Comparison of ENCODE assay signal across 18 cellular contexts in the genomic region with DNA sequence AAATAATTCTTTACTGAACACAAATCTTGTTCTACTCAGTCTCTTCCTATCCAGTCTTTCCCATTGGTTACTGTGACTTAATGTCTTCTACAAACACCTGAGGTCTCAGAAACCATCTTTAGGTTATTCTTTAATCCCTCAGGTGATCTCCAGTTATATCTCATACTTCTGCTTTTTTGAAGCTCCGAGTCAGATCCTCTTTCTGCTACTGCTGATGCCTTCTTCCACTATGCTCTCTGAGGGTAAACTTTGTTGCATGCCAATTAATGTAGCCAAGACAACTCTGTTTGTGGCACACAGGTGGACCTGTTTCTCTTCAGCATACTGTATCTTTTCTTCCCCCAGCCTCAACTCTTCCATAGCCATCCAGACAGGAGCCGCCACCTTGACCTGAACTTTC.
DNase-seq lines count a peak whose midpoint lies in the region; ATAC-seq and TF ChIP-seq lines count a peak whose summit lies in the region.
"Had no signal": no experiment of that assay in that cellular context is flagged by ENCODE, and none has a peak within 500 bp of the region (broad histone marks: within the 10 kb centered on the region; RNA-seq: fewer than 3 reads in every experiment).

No MANE protein-coding gene starts in this region.

- H3K9ac ChIP-seq in OCI-LY3 (ENCODE audit: low read length), result no peak overlapping the region
- H3K9ac ChIP-seq: BLaER1 treated with 17β-estradiol and CSF1 and Interleukin-3, amounts not matched to agents 10 nM and 100 nM had no signal

- H3K9me3 ChIP-seq in OCI-LY3 (ENCODE audit: insufficient read depth, low read length), result no peaks in the 10 kb centered on the region
- H3K9me3 ChIP-seq: A549; BLaER1 treated with 17β-estradiol and CSF1 and Interleukin-3, amounts not matched to agents 10 nM and 100 nM; Caco-2 had no signal

- peak overlapping the region; percentile 61 for H3K27ac ChIP-seq in OCI-LY3 (ENCODE audit: low read length)
- H3K27ac ChIP-seq: 22Rv1; A549; BLaER1 treated with 17β-estradiol and CSF1 and Interleukin-3, amounts not matched to agents 10 nM and 100 nM; C4-2B had no signal

- no peaks in the 10 kb centered on the region for H3K36me3 ChIP-seq in OCI-LY3 (replicated peaks; ENCODE audit: low read depth, low read length)
- H3K36me3 ChIP-seq: BLaER1 treated with 17β-estradiol and CSF1 and Interleukin-3, amounts not matched to agents 10 nM and 100 nM had no signal

- no peaks in the 10 kb centered on the region for H3K27me3 ChIP-seq in OCI-LY3 (ENCODE audit: low read depth, low read length)
- H3K27me3 ChIP-seq: BLaER1 treated with 17β-estradiol and CSF1 and Interleukin-3, amounts not matched to agents 10 nM and 100 nM had no signal

- peak overlapping the region; percentile 6; the same call in 1 of the 2 replicates for H3K4me3 ChIP-seq in OCI-LY3 (ENCODE audit: low read length)
- H3K4me3 ChIP-seq: A549; BLaER1 treated with 17β-estradiol and CSF1 and Interleukin-3, amounts not matched to agents 10 nM and 100 nM had no signal

- ATAC-seq in stimulated activated naive B cell treated with anti-CD40 and anti-IgM and Interleukin-4, amounts not matched to agents 10 μg/mL and 1 μg/mL and 100 μg/mL, for 72 hours (replicated peaks), result peak; percentile 61 to 64
- ATAC-seq in HG02798 (IDR thresholded peaks at IDR 0.05; ENCODE audit: poor library complexity, unreplicated experiment), result no peak
- ATAC-seq: A549; CD8-positive, alpha-beta T cell had no signal

- no peaks in the 10 kb centered on the region for H3K36me3 Mint-ChIP-seq in stimulated activated naive B cell treated with anti-CD40 and anti-IgM and Interleukin-4, amounts not matched to agents 10 μg/mL and 1 μg/mL and 100 μg/mL, for 72 hours
- H3K36me3 Mint-ChIP-seq: CD8-positive, alpha-beta T cell had no signal

- no peaks in the 10 kb centered on the region for H3K79me2 ChIP-seq in OCI-LY3 (ENCODE audit: low read length)

- no peak overlapping the region for H3K4me3 Mint-ChIP-seq in stimulated activated naive B cell treated with anti-CD40 and anti-IgM and Interleukin-4, amounts not matched to agents 10 μg/mL and 1 μg/mL and 100 μg/mL, for 72 hours
- H3K4me3 Mint-ChIP-seq: B cell; CD4-positive, alpha-beta T cell; CD8-positive, alpha-beta T cell had no signal

- TF ChIP-seq CTCF in OCI-LY3 (IDR thresholded peaks at IDR 0.05; ENCODE audit: low read depth, low read length), result no peak

- peaks cover 0 to 2% of the 10 kb centered on the region in 2 donors for H3K9me3 Mint-ChIP-seq in stimulated activated naive B cell treated with anti-CD40 and anti-IgM and Interleukin-4, amounts not matched to agents 10 μg/mL and 1 μg/mL and 100 μg/mL, for 72 hours
- H3K9me3 Mint-ChIP-seq: CD4-positive, alpha-beta T cell; CD8-positive, alpha-beta T cell had no signal

- H3K27ac Mint-ChIP-seq in stimulated activated naive B cell treated with anti-CD40 and anti-IgM and Interleukin-4, amounts not matched to agents 10 μg/mL and 1 μg/mL and 100 μg/mL, for 72 hours, result no peak overlapping the region
- H3K27ac Mint-ChIP-seq: B cell; CD4-positive, alpha-beta T cell; CD8-positive, alpha-beta T cell had no signal

- DNase-seq in NOMO-1 treated with DMSO at 0.1 percent for 48 hours (lab: John Stamatoyannopoulos, UW; ENCODE audit: unreplicated experiment) (peak; percentile 2), NOMO-1 treated with dmso at 0.1 percent for 144 hours (lab: John Stamatoyannopoulos, UW; ENCODE audit: unreplicated experiment) (no peak), MV-4-11 (lab: John Stamatoyannopoulos, UW) (no peak)
- DNase-seq in stimulated activated naive B cell treated with anti-CD40 and anti-IgM and Interleukin-4, amounts not matched to agents 10 μg/mL and 1 μg/mL and 100 μg/mL, for 72 hours, result no peak
- DNase-seq: AML-193; Caco-2; Calu3; CD4-positive, alpha-beta T cell; CD8-positive, alpha-beta T cell; DMS79 treated with DMSO at 0.1 percent for 48 hours; GF-D8 had no signal

- H3K4me1 Mint-ChIP-seq in stimulated activated naive B cell treated with anti-CD40 and anti-IgM and Interleukin-4, amounts not matched to agents 10 μg/mL and 1 μg/mL and 100 μg/mL, for 72 hours, result peaks cover 0 to 5% of the 10 kb centered on the region in 2 donors
- H3K4me1 Mint-ChIP-seq: B cell had no signal

- H3K4me2 ChIP-seq in OCI-LY3 (ENCODE audit: low read length), result peak overlapping the region; percentile 50
- H3K4me2 ChIP-seq: A549; BLaER1 treated with 17β-estradiol and CSF1 and Interleukin-3, amounts not matched to agents 10 nM and 100 nM had no signal

- no peak overlapping the region; the same call in 1 of the 2 replicates for H2AFZ ChIP-seq in OCI-LY3 (ENCODE audit: low read depth, low read length)

- no peaks in the 10 kb centered on the region for H4K20me1 ChIP-seq in OCI-LY3 (ENCODE audit: insufficient read depth, low read length)
- H4K20me1 ChIP-seq: BLaER1 treated with 17β-estradiol and CSF1 and Interleukin-3, amounts not matched to agents 10 nM and 100 nM had no signal

- H3K4me1 ChIP-seq in OCI-LY3 (ENCODE audit: low read length), result peaks cover 54% of the 10 kb centered on the region
- H3K4me1 ChIP-seq: A549; BLaER1 treated with 17β-estradiol and CSF1 and Interleukin-3, amounts not matched to agents 10 nM and 100 nM; Caco-2 had no signal

- peaks cover 10 to 18% of the 10 kb centered on the region in 2 donors for H3K27me3 Mint-ChIP-seq in stimulated activated naive B cell treated with anti-CD40 and anti-IgM and Interleukin-4, amounts not matched to agents 10 μg/mL and 1 μg/mL and 100 μg/mL, for 72 hours
